ENCODE assay signal across 9 cellular contexts in genomic region chr7:76281006-76281705, GRCh38. TPM values are rescaled to one million over a fixed set of nuclear protein-coding genes. Genes with fewer than 3 reads are reported as not detected.
DNase-seq lines count a peak whose midpoint lies in the region; ATAC-seq, FAIRE-seq and TF ChIP-seq lines count a peak whose summit lies in the region.
"Had no signal": no experiment of that assay in that cellular context is flagged by ENCODE, and none has a peak within 500 bp of the region (broad histone marks: within the 10 kb centered on the region; RNA-seq: fewer than 3 reads in every experiment).

No MANE protein-coding gene starts in this region.

- H2BK5ac ChIP-seq in mesendoderm (ENCODE audit: low read length), result no peak overlapping the region

- no peak for FAIRE-seq in bronchial epithelial cell (lab: Jason Lieb, UNC)

- H4K5ac ChIP-seq in mesendoderm (ENCODE audit: low read length), result no peak overlapping the region

- H3K23ac ChIP-seq in mesendoderm (ENCODE audit: low read length), result no peak overlapping the region

- no peak overlapping the region for H3K4ac ChIP-seq in mesendoderm (ENCODE audit: low read depth, low read length)

- no peaks in the 10 kb centered on the region for H3K9me3 Mint-ChIP-seq in stimulated activated naive CD8-positive, alpha-beta T cell treated with anti-CD3 and anti-CD28 coated beads, Interleukin-15, Interleukin-2, amounts not matched to agents 100 ng/mL and 50 ng/mL, for 24 hours

- H2BK15ac ChIP-seq in mesendoderm (replicated peaks; ENCODE audit: low read depth), result no peak overlapping the region

- peak overlapping the region; percentile 40 for H3K4me3 Mint-ChIP-seq in stimulated activated naive CD8-positive, alpha-beta T cell treated with anti-CD3 and anti-CD28 coated beads, Interleukin-15, Interleukin-2, amounts not matched to agents 100 ng/mL and 50 ng/mL, for 24 hours

- H2AK5ac ChIP-seq in mesendoderm (ENCODE audit: low read length), result no peak overlapping the region

- H3K18ac ChIP-seq in mesendoderm (ENCODE audit: low read length), result peak overlapping the region; percentile 13

- no peak overlapping the region for H3K27ac Mint-ChIP-seq in stimulated activated naive CD8-positive, alpha-beta T cell treated with anti-CD3 and anti-CD28 coated beads, Interleukin-15, Interleukin-2, amounts not matched to agents 100 ng/mL and 50 ng/mL, for 24 hours

- H3K4me1 ChIP-seq in mesendoderm (ENCODE audit: control insufficient read depth, low read depth, low read length) (no peaks in the 10 kb centered on the region), aorta (ENCODE audit: control insufficient read depth in 1 of 2, insufficient read depth in 2 of 2, low read length in 2 of 2) (no peaks in the 10 kb centered on the region)

- peaks cover 46% of the 10 kb centered on the region for H3K27me3 Mint-ChIP-seq in stimulated activated naive CD8-positive, alpha-beta T cell treated with anti-CD3 and anti-CD28 coated beads, Interleukin-15, Interleukin-2, amounts not matched to agents 100 ng/mL and 50 ng/mL, for 24 hours

- no peak for ATAC-seq in stimulated activated naive CD8-positive, alpha-beta T cell treated with anti-CD3 and anti-CD28 coated beads, Interleukin-15, Interleukin-2, amounts not matched to agents 100 U/mL and 50 U/mL, for 24 hours
- no peak for ATAC-seq in aorta (ENCODE audit: low FRiP score)

- H3K36me3 ChIP-seq in bronchial epithelial cell (ENCODE audit: control insufficient read depth, insufficient read depth, low read length) (no peaks in the 10 kb centered on the region), mesendoderm (ENCODE audit: control insufficient read depth, insufficient read depth, low read length) (no peaks in the 10 kb centered on the region), aorta (ENCODE audit: control insufficient read depth in 1 of 2, insufficient read depth in 2 of 2, low read length in 1 of 2) (no peaks in the 10 kb centered on the region)

- H3K36me3 Mint-ChIP-seq in stimulated activated naive CD8-positive, alpha-beta T cell treated with anti-CD3 and anti-CD28 coated beads, Interleukin-15, Interleukin-2, amounts not matched to agents 100 ng/mL and 50 ng/mL, for 24 hours (ENCODE audit: low read depth), result no peaks in the 10 kb centered on the region

- intact Hi-C loops in aorta (cut with DNase I), result loop anchor here (5.0 to 10.0 kb wide), 2 partner anchors 36 to 106 kb away; no protein-coding TSS in a partner anchor

- H3K9ac ChIP-seq in mesendoderm (ENCODE audit: low read length), result peak overlapping the region; percentile 43

- no peak overlapping the region for H3K27ac ChIP-seq in mesendoderm (ENCODE audit: low read depth, low read length)
- H3K27ac ChIP-seq in aorta (ENCODE audit: low read depth in 1 of 2, low read length in 2 of 2), result no peak overlapping the region

- H3K4me1 Mint-ChIP-seq in stimulated activated naive CD8-positive, alpha-beta T cell treated with anti-CD3 and anti-CD28 coated beads, Interleukin-15, Interleukin-2, amounts not matched to agents 100 ng/mL and 50 ng/mL, for 24 hours (ENCODE audit: low read depth), result peaks cover 16% of the 10 kb centered on the region

- H2BK120ac ChIP-seq in mesendoderm (ENCODE audit: low read depth, low read length), result no peak overlapping the region

- H3K9me3 ChIP-seq in aorta (ENCODE audit: control insufficient read depth, low read length), result no peaks in the 10 kb centered on the region

- H3K27me3 ChIP-seq in bronchial epithelial cell (ENCODE audit: control insufficient read depth, insufficient read depth, low read length) (peaks cover 19% of the 10 kb centered on the region), mesendoderm (ENCODE audit: insufficient read depth, low read length, poor library complexity) (peaks cover 13% of the 10 kb centered on the region), aorta (ENCODE audit: control insufficient read depth in 1 of 2, insufficient read depth in 2 of 2, low read length in 1 of 2) (no peaks in the 10 kb centered on the region)

- no peaks in the 10 kb centered on the region for H3K79me2 ChIP-seq in mesendoderm (ENCODE audit: control insufficient read depth, insufficient read depth, low read length)

- H3K79me1 ChIP-seq in mesendoderm (ENCODE audit: low read length), result no peaks in the 10 kb centered on the region

- H3K56ac ChIP-seq in mesendoderm (ENCODE audit: low read length), result peak overlapping the region; percentile 67

- peak overlapping the region; percentile 42 for H3K4me2 ChIP-seq in mesendoderm (ENCODE audit: low read length)

- H4K8ac ChIP-seq in mesendoderm (ENCODE audit: low read depth, low read length), result no peak overlapping the region

- TF ChIP-seq CTCF in bronchial epithelial cell (IDR thresholded peaks at IDR 0.05; ENCODE audit: insufficient read depth, low read length, severe bottlenecking), result no peak

- no peak for DNase-seq in stimulated activated naive CD8-positive, alpha-beta T cell treated with anti-CD3 and anti-CD28 coated beads, Interleukin-15, Interleukin-2, amounts not matched to agents 100 U/mL and 50 U/mL, for 24 hours
- DNase-seq in bronchial epithelial cell (ENCODE audit: low read depth) (no peak), mesendoderm (no peak), aorta (peak in 1 of 2 donors; percentile 80), UCSD-AML1 (lab: John Stamatoyannopoulos, UW; ENCODE audit: unreplicated experiment) (no peak), NCI-H2081 treated with DMSO at 0.1 percent for 48 hours (lab: John Stamatoyannopoulos, UW) (no peak)
- DNase-seq in activated CD4-positive, alpha-beta T cell treated with anti-CD3 and anti-CD28 coated beads for 1 hour, result no peak
- DNase-seq: activated CD8-positive, alpha-beta memory T cell treated with anti-CD3 and anti-CD28 coated beads, Interleukin-2, amount 50 U/mL, for 48 hours had no signal

- no CpG with 5 or more reads among the region's 63 CpGs for WGBS in mesendoderm (ENCODE audit: extremely low coverage, insufficient coverage, low lambda C conversion rate)
- WGBS in aorta, 2 donors, result 2 to 4% methylated on average over 21 to 63 of the region's 63 CpGs

- H3K4me3 ChIP-seq in bronchial epithelial cell (ENCODE audit: low read depth, low read length) (peak overlapping the region; percentile 18), mesendoderm (ENCODE audit: low read length) (no peak overlapping the region), aorta (ENCODE audit: low read length in 2 of 2) (peak overlapping the region; percentile 35 to 58)

RNA-seq across cellular contexts. Expression of gene HSPB1, which starts 21.3 kb away (rescaled TPM):
- total RNA-seq in bronchial epithelial cell (36.1 and 164 TPM in 2 replicates), aorta (1,000 to 10,000 TPM; 1,225 to 2,295 TPM)
- polyA plus RNA-seq in mesendoderm (2013, experiment 1 of 2), result 197 TPM
- 201 TPM for polyA plus RNA-seq in mesendoderm (2013, experiment 2 of 2)
- 1,000 to 10,000 TPM in 1 of 2 donors, 100 to 1,000 TPM in 1; 742 to 1,817 TPM for polyA plus RNA-seq in aorta
